Comparison of ENCODE assay signal across 13 cellular contexts in genomic region chr14:70871863-70872677, GRCh38. TPM values are rescaled to one million over a fixed set of nuclear protein-coding genes. Genes with fewer than 3 reads are reported as not detected.
DNase-seq lines count a peak whose midpoint lies in the region; ATAC-seq and TF ChIP-seq lines count a peak whose summit lies in the region.
"Had no signal": no experiment of that assay in that cellular context is flagged by ENCODE, and none has a peak within 500 bp of the region (broad histone marks: within the 10 kb centered on the region; RNA-seq: fewer than 3 reads in every experiment).

No MANE protein-coding gene starts in this region.

- no peaks in the 10 kb centered on the region for H3K79me2 ChIP-seq in Karpas-422 (ENCODE audit: low read length)

- H3K4me1 ChIP-seq in Karpas-422 (ENCODE audit: low read length) (no peaks in the 10 kb centered on the region), left ventricle myocardium inferior (no peaks in the 10 kb centered on the region), tibial artery (no peaks in the 10 kb centered on the region)
- H3K4me1 ChIP-seq: esophagus squamous epithelium had no signal

- H2AFZ ChIP-seq in Karpas-422 (ENCODE audit: low read length) = peak overlapping the region; percentile 51; the same call in 1 of the 2 replicates

- H3K4me3 ChIP-seq in Karpas-422 (ENCODE audit: low read length) (no peak overlapping the region), left ventricle myocardium inferior (no peak overlapping the region), tibial artery (no peak overlapping the region)
- H3K4me3 ChIP-seq: esophagus squamous epithelium, skin epidermis had no signal

- H3K9me3 ChIP-seq in Karpas-422 (ENCODE audit: low read length) = peaks cover 4% of the 10 kb centered on the region
- peaks cover 31% of the 10 kb centered on the region for H3K9me3 ChIP-seq in left ventricle myocardium inferior (replicated peaks)
- peaks cover 0 to 14% (median 8%) of the 10 kb centered on the region in 3 donors for H3K9me3 ChIP-seq in tibial artery
- H3K9me3 ChIP-seq: esophagus squamous epithelium had no signal

- POLR2A ChIA-PET in activated CD4-positive, alpha-beta T cell treated with anti-CD3 and anti-CD28 coated beads for 36 hours (lab: Charles Lee) = interaction anchor here (0.6 kb wide), 2 partner anchors 15 to 114 kb away, joined by 3 read pairs; no protein-coding TSS in a partner anchor

- TF ChIP-seq CTCF in left ventricle myocardium inferior (IDR thresholded peaks at IDR 0.05; ENCODE audit: borderline replicate concordance) = no peak
- no peak for TF ChIP-seq CTCF in tibial artery (IDR thresholded peaks at IDR 0.05)

- no peaks in the 10 kb centered on the region for H3K36me3 Mint-ChIP-seq in activated CD4-positive, alpha-beta T cell treated with anti-CD3 and anti-CD28 coated beads for 36 hours (ENCODE audit: low read depth)
- peaks cover 8 to 37% of the 10 kb centered on the region in 2 donors for H3K36me3 Mint-ChIP-seq in activated naive CD4-positive, alpha-beta T cell treated with anti-CD3 and anti-CD28 coated beads, Interleukin-2, amount 50 U/mL, for 72 hours
- no peaks in the 10 kb centered on the region for H3K36me3 Mint-ChIP-seq in stimulated activated effector memory CD8-positive, alpha-beta T cell treated with anti-CD3 and anti-CD28 coated beads, Interleukin-12 subunit alpha, Interleukin-12 subunit beta, amount 100 ng/mL, for 72 hours

- H3K27me3 ChIP-seq in Karpas-422 (ENCODE audit: low read length) = 0 out of 2 replicates have a peak, but pooled peaks cover 2% of the 10 kb centered on the region
- H3K27me3 ChIP-seq in left ventricle myocardium inferior (ENCODE audit: low read depth) = no peaks in the 10 kb centered on the region
- no peaks in the 10 kb centered on the region for H3K27me3 ChIP-seq in tibial artery
- H3K27me3 ChIP-seq: esophagus squamous epithelium had no signal

- H3K4me2 ChIP-seq in Karpas-422 (ENCODE audit: low read depth, low read length, poor library complexity, severe bottlenecking) = no peak overlapping the region

- peaks cover 11% of the 10 kb centered on the region for H3K9me3 Mint-ChIP-seq in activated CD4-positive, alpha-beta T cell treated with anti-CD3 and anti-CD28 coated beads for 36 hours (ENCODE audit: low read depth)
- H3K9me3 Mint-ChIP-seq in activated naive CD4-positive, alpha-beta T cell treated with anti-CD3 and anti-CD28 coated beads, Interleukin-2, amount 50 U/mL, for 72 hours = peaks cover 0 to 29% of the 10 kb centered on the region in 2 donors
- H3K9me3 Mint-ChIP-seq in stimulated activated effector memory CD8-positive, alpha-beta T cell treated with anti-CD3 and anti-CD28 coated beads, Interleukin-12 subunit alpha, Interleukin-12 subunit beta, amount 100 ng/mL, for 72 hours = peaks cover 6% of the 10 kb centered on the region

- intact Hi-C loops in activated CD4-positive, alpha-beta T cell treated with anti-CD3 and anti-CD28 coated beads for 36 hours (cut with DNase I, micrococcal nuclease) = loop anchor here in 1 of 2 experiments (1.0 kb wide), 1 partner anchor 12 kb away; no protein-coding TSS in a partner anchor
- intact Hi-C loops in left ventricle myocardium inferior (cut with micrococcal nuclease) (no loop called here), tibial artery (cut with DNase I; ENCODE audit: low total_unique reads) (no loop called here)

- no peaks in the 10 kb centered on the region for H3K27me3 Mint-ChIP-seq in activated CD4-positive, alpha-beta T cell treated with anti-CD3 and anti-CD28 coated beads for 36 hours

- H3K9me2 ChIP-seq in Karpas-422 (replicated peaks; ENCODE audit: insufficient read depth, low read length) = no peaks in the 10 kb centered on the region

- peak; percentile 79 for ATAC-seq in activated CD4-positive, alpha-beta T cell treated with anti-CD3 and anti-CD28 coated beads for 36 hours
- ATAC-seq in activated naive CD4-positive, alpha-beta T cell treated with anti-CD3 and anti-CD28 coated beads, Interleukin-2, amount 50 U/mL, for 72 hours = peak; percentile 63 to 86
- peak; percentile 86 for ATAC-seq in stimulated activated effector memory CD8-positive, alpha-beta T cell treated with anti-CD3 and anti-CD28 coated beads, Interleukin-12 subunit alpha, Interleukin-12 subunit beta, amount 100 ng/mL, for 72 hours

- no peaks in the 10 kb centered on the region for H4K20me1 ChIP-seq in Karpas-422 (ENCODE audit: insufficient read depth, low read depth, low read length)

- no peak overlapping the region for H3K9ac ChIP-seq in Karpas-422 (ENCODE audit: low read length)

- H3K4me1 Mint-ChIP-seq in activated CD4-positive, alpha-beta T cell treated with anti-CD3 and anti-CD28 coated beads for 36 hours = peaks cover 14% of the 10 kb centered on the region
- H3K4me1 Mint-ChIP-seq in stimulated activated effector memory CD8-positive, alpha-beta T cell treated with anti-CD3 and anti-CD28 coated beads, Interleukin-12 subunit alpha, Interleukin-12 subunit beta, amount 100 ng/mL, for 72 hours = peaks cover 26% of the 10 kb centered on the region

- H3K27ac ChIP-seq in Karpas-422 (ENCODE audit: low read length) (no peak overlapping the region), left ventricle myocardium inferior (replicated peaks) (no peak overlapping the region), tibial artery (no peak overlapping the region)
- H3K27ac ChIP-seq: esophagus squamous epithelium had no signal

- H3K27ac Mint-ChIP-seq in activated CD4-positive, alpha-beta T cell treated with anti-CD3 and anti-CD28 coated beads for 36 hours = peak overlapping the region; percentile 39
- H3K27ac Mint-ChIP-seq in activated naive CD4-positive, alpha-beta T cell treated with anti-CD3 and anti-CD28 coated beads, Interleukin-2, amount 50 U/mL, for 72 hours = peak overlapping the region; percentile 44 to 80
- peak overlapping the region; percentile 90 for H3K27ac Mint-ChIP-seq in stimulated activated effector memory CD8-positive, alpha-beta T cell treated with anti-CD3 and anti-CD28 coated beads, Interleukin-12 subunit alpha, Interleukin-12 subunit beta, amount 100 ng/mL, for 72 hours

- DNase-seq in activated CD4-positive, alpha-beta T cell treated with anti-CD3 and anti-CD28 coated beads for 36 hours = no peak
- DNase-seq in activated CD4-positive, alpha-beta T cell treated with anti-CD3 and anti-CD28 coated beads, Interleukin-2, amount 50 U/mL, for 1 hour = no peak
- DNase-seq in Karpas-422 = peak; percentile 39
- no peak for DNase-seq in activated naive CD4-positive, alpha-beta T cell treated with anti-CD3 and anti-CD28 coated beads, Interleukin-2, amount 50 U/mL, for 72 hours (ENCODE audit: low spot score in 2 of 2)
- DNase-seq in stimulated activated effector memory CD8-positive, alpha-beta T cell treated with anti-CD3 and anti-CD28 coated beads, Interleukin-12 subunit alpha, Interleukin-12 subunit beta, amount 100 ng/mL, for 72 hours (ENCODE audit: low spot score in 2 of 2) = peak in 1 of 2 donors; percentile 62
- DNase-seq in left ventricle myocardium inferior = no peak
- DNase-seq in GF-D8 (lab: John Stamatoyannopoulos, UW) = no peak
- no peak for DNase-seq in tibial artery
- DNase-seq: EL, esophagus squamous epithelium, NCI-H1092 treated with DMSO at 0.1 percent for 48 hours, NCI-H524 had no signal

- CTCF ChIA-PET in activated CD4-positive, alpha-beta T cell treated with anti-CD3 and anti-CD28 coated beads for 36 hours (lab: Charles Lee) = interaction anchor here (1.1 to 1.6 kb wide), 7 partner anchors 10 to 125 kb away, joined by 3 to 8 read pairs (median 4); partner anchors contain the start of gene PCNX1

- peak overlapping the region; percentile 17 for H3K4me3 Mint-ChIP-seq in activated CD4-positive, alpha-beta T cell treated with anti-CD3 and anti-CD28 coated beads for 36 hours
- H3K4me3 Mint-ChIP-seq in stimulated activated effector memory CD8-positive, alpha-beta T cell treated with anti-CD3 and anti-CD28 coated beads, Interleukin-12 subunit alpha, Interleukin-12 subunit beta, amount 100 ng/mL, for 72 hours = peak overlapping the region; percentile 70

- no peaks in the 10 kb centered on the region for H3K36me3 ChIP-seq in Karpas-422 (ENCODE audit: insufficient read depth, low read length)
- no peaks in the 10 kb centered on the region for H3K36me3 ChIP-seq in left ventricle myocardium inferior
- H3K36me3 ChIP-seq in tibial artery = no peaks in the 10 kb centered on the region
- H3K36me3 ChIP-seq: esophagus squamous epithelium had no signal

RNA-seq across cellular contexts. Expression of gene PCNX1, which starts 35.2 kb away (rescaled TPM):
- 10 to 100 TPM; 38.4 to 57.9 TPM for total RNA-seq in activated CD4-positive, alpha-beta T cell treated with anti-CD3 and anti-CD28 coated beads for 36 hours
- 28.5 and 58.7 TPM in 2 replicates for total RNA-seq in Karpas-422 (2014; rRNA removed; shearing (Covaris generic); ENCODE audit: low replicate concordance)
- total RNA-seq in activated naive CD4-positive, alpha-beta T cell treated with anti-CD3 and anti-CD28 coated beads, Interleukin-2, amount 50 U/mL, for 72 hours = 100 to 1,000 TPM in 1 of 2 donors, 10 to 100 TPM in 1; 67.4 to 107 TPM
- total RNA-seq in left ventricle myocardium inferior = 35.2 TPM

Comparison
In these comparisons a context has a peak if more than half of its experiments do, and no peak if none do; other contexts are left out.
1. H3K27ac Mint-ChIP-seq: peak in every context shown above with its lines; median percentile 90 in stimulated activated effector memory CD8-positive, alpha-beta T cell treated with anti-CD3 and anti-CD28 coated beads, Interleukin-12 subunit alpha, Interleukin-12 subunit beta, amount 100 ng/mL, for 72 hours; 62 in activated naive CD4-positive, alpha-beta T cell treated with anti-CD3 and anti-CD28 coated beads, Interleukin-2, amount 50 U/mL, for 72 hours; 39 in activated CD4-positive, alpha-beta T cell treated with anti-CD3 and anti-CD28 coated beads for 36 hours.